ENCODE assay signal across 9 cellular contexts in the genomic region with DNA sequence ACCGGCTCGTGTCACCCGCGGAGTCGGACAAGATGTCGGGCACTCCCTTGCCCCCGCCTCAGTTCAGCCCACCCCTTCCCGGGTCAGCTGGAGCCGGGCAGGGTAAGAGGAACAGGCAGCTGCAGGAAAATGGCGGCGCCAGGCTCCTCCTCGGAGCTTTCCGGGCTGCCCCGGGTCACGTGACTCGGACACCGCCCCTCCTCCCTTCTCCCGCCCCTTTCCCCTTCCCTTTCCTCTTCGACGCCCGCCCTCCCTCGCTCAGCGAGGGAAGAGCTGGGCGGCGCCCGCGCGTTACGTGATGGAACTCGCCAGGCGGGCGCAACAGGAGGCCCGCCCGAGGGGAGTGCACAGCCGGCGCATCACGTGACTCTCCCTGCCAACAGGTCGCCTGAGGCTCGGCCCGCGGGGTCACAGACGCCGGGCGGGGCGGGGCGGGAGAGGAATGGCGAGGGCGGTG. TPM values are rescaled to one million over a fixed set of nuclear protein-coding genes. Genes with fewer than 3 reads are reported as not detected.
DNase-seq lines count a peak whose midpoint lies in the region; ATAC-seq, FAIRE-seq and TF ChIP-seq lines count a peak whose summit lies in the region.
"Had no signal": no experiment of that assay in that cellular context is flagged by ENCODE, and none has a peak within 500 bp of the region (broad histone marks: within the 10 kb centered on the region; RNA-seq: fewer than 3 reads in every experiment).

A gene with protein sequence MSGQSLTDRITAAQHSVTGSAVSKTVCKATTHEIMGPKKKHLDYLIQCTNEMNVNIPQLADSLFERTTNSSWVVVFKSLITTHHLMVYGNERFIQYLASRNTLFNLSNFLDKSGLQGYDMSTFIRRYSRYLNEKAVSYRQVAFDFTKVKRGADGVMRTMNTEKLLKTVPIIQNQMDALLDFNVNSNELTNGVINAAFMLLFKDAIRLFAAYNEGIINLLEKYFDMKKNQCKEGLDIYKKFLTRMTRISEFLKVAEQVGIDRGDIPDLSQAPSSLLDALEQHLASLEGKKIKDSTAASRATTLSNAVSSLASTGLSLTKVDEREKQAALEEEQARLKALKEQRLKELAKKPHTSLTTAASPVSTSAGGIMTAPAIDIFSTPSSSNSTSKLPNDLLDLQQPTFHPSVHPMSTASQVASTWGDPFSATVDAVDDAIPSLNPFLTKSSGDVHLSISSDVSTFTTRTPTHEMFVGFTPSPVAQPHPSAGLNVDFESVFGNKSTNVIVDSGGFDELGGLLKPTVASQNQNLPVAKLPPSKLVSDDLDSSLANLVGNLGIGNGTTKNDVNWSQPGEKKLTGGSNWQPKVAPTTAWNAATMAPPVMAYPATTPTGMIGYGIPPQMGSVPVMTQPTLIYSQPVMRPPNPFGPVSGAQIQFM (minus strand): TSS at position 134 of the 457 bp plus-strand sequence. CDS start 304 bp downstream, outside the sequence.

- H3K4me1 ChIP-seq in kidney (ENCODE audit: control insufficient read depth in 1 of 2, insufficient read depth in 1 of 2, low read depth in 1 of 2, low read length in 2 of 2) = peaks cover 7 to 16% of the 10 kb centered on the region in 2 donors

- intact Hi-C loops in kidney (cut with DNase I) = no loop called here

- no peaks in the 10 kb centered on the region for H3K9me3 ChIP-seq in kidney (ENCODE audit: control insufficient read depth in 1 of 2, low read length in 2 of 2)

- ATAC-seq in HG03432 (IDR thresholded peaks at IDR 0.05; ENCODE audit: unreplicated experiment) = peak; percentile 88

- TF ChIP-seq POLR2A in GM19099 (IDR thresholded peaks at IDR 0.05; ENCODE audit: extremely low read depth, insufficient read length, low read depth) = peak; percentile 53

- peak within 1 kb of the TSS; percentile 87 to 100 for H3K4me3 ChIP-seq in kidney (ENCODE audit: low read length in 2 of 2)

- H3K36me3 ChIP-seq in kidney (ENCODE audit: control insufficient read depth in 1 of 2, insufficient read depth in 2 of 2, low read length in 2 of 2) = no peaks in the 10 kb centered on the region

- DNase-seq in AG20443 (ENCODE audit: low spot score) = peak; percentile 96
- DNase-seq in NCI-H510A (lab: John Stamatoyannopoulos, UW) = peak; percentile 98
- DNase-seq in activated CD4-positive, alpha-beta T cell treated with anti-CD3 and anti-CD28 coated beads for 1 hour = peak; percentile 93
- peak; percentile 94 for DNase-seq in cerebellum (ENCODE audit: low spot score)
- DNase-seq in kidney = peak; percentile 100
- DNase-seq in stimulated activated CD4-positive, alpha-beta T cell treated with anti-CD3 and anti-CD28 coated beads, Interleukin-15, amount 100 ng/mL, for 24 hours = peak; percentile 98

- no peak for TF ChIP-seq CTCF in kidney (IDR thresholded peaks at IDR 0.05; ENCODE audit: borderline replicate concordance, extremely low read depth, insufficient read depth)

- H3K9ac ChIP-seq in kidney (ENCODE audit: low read length in 2 of 2) = peak within 1 kb of the TSS; percentile 93 to 98

- no peak for FAIRE-seq in kidney (lab: Jason Lieb, UNC)
- FAIRE-seq: islet of Langerhans had no signal

- H3K27ac ChIP-seq in kidney (ENCODE audit: low read depth in 2 of 2, low read length in 2 of 2) = peak within 1 kb of the TSS; percentile 97 to 99

RNA-seq across cellular contexts. Expression of the gene that starts here (rescaled TPM):
- total RNA-seq in cerebellum = 440 TPM
- total RNA-seq in kidney = 244 TPM
- polyA plus RNA-seq in kidney (ENCODE audit: insufficient read depth, low read depth, low replicate concordance) = 118 TPM

Comparison
In these comparisons a context has a peak if more than half of its experiments do, and no peak if none do; other contexts are left out.
1. Peak in every context shown above with its lines: DNase-seq, ATAC-seq, H3K4me3 ChIP-seq and H3K27ac ChIP-seq.